In the genomic region with DNA sequence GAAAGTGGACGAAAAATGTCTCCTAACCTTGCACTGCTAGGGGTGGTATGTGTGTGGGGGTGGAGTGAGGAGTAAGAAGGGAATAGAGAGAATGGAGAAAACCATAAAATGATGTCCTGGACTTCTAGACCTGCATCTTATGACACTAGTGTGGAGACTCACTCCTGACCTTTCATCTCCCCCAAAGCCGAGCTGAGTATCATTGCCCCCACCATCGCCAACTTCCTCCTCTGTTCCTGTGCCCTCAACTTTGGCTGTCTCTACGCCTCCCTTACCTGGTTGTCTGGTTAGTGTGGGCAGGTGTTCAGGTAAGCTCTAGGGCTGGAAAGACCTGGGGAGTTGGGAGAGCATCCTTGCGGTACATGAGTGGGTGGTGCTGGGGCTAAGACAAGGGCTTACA, we compare ENCODE assay signal across 24 cellular contexts. TPM values are rescaled to one million over a fixed set of nuclear protein-coding genes. Genes with fewer than 3 reads are reported as not detected.
DNase-seq lines count a peak whose midpoint lies in the region; ATAC-seq and TF ChIP-seq lines count a peak whose summit lies in the region.
"Had no signal": no experiment of that assay in that cellular context is flagged by ENCODE, and none has a peak within 500 bp of the region (broad histone marks: within the 10 kb centered on the region; RNA-seq: fewer than 3 reads in every experiment).

No MANE protein-coding gene starts in this region.

- CTCF ChIA-PET in activated CD4-positive, alpha-beta T cell treated with anti-CD3 and anti-CD28 coated beads, Interleukin-2, amount 10 ng/mL, durations not matched to agents 7 days and 5 days (lab: Charles Lee) = no interaction called here

- no peaks in the 10 kb centered on the region for H3K79me2 ChIP-seq in Loucy (ENCODE audit: insufficient read depth, low read length)

- TF ChIP-seq CTCF in Loucy (conservative IDR thresholded peaks at IDR 0.05; ENCODE audit: low read length) = no peak
- TF ChIP-seq CTCF in esophagus squamous epithelium (IDR thresholded peaks at IDR 0.05) = no peak

- H3K27ac ChIP-seq in esophagus squamous epithelium = no peak overlapping the region
- H3K27ac ChIP-seq: esophagus muscularis mucosa, gastroesophageal sphincter, SJCRH30, tibial nerve had no signal

- H3K36me3 ChIP-seq in Loucy (ENCODE audit: insufficient read depth, low read length) (peaks cover 3% of the 10 kb centered on the region; the same call in 1 of the 2 replicates), esophagus squamous epithelium (peaks cover 0 to 9% (median 0%) of the 10 kb centered on the region in 3 donors)
- H3K36me3 ChIP-seq: BE2C, SJCRH30 had no signal

- H3K27me3 Mint-ChIP-seq in activated CD4-positive, alpha-beta T cell treated with anti-CD3 and anti-CD28 coated beads, Interleukin-2, amount 10 ng/mL, durations not matched to agents 7 days and 5 days = peaks cover 3% of the 10 kb centered on the region
- H3K27me3 Mint-ChIP-seq in central memory CD8-positive, alpha-beta T cell = no peaks in the 10 kb centered on the region

- H3K9ac ChIP-seq in Loucy (ENCODE audit: low read depth, low read length, poor library complexity, severe bottlenecking) = no peak overlapping the region

- H3K27me3 ChIP-seq in Loucy (ENCODE audit: insufficient read depth, low read length, poor library complexity, severe bottlenecking) = no peaks in the 10 kb centered on the region
- H3K27me3 ChIP-seq in esophagus squamous epithelium = peaks cover 0 to 16% (median 0%) of the 10 kb centered on the region in 4 donors
- H3K27me3 ChIP-seq: SJCRH30, tibial nerve had no signal

- peaks cover 21% of the 10 kb centered on the region for H3K4me1 Mint-ChIP-seq in activated CD4-positive, alpha-beta T cell treated with anti-CD3 and anti-CD28 coated beads, Interleukin-2, amount 10 ng/mL, durations not matched to agents 7 days and 5 days
- H3K4me1 Mint-ChIP-seq in central memory CD8-positive, alpha-beta T cell = peaks cover 13% of the 10 kb centered on the region

- POLR2A ChIA-PET in activated CD4-positive, alpha-beta T cell treated with anti-CD3 and anti-CD28 coated beads, Interleukin-2, amount 10 ng/mL, durations not matched to agents 7 days and 5 days (lab: Charles Lee) = no interaction called here

- no peak for DNase-seq in activated CD4-positive, alpha-beta T cell treated with anti-CD3 and anti-CD28 coated beads, Interleukin-2, amount 10 ng/mL, durations not matched to agents 7 days and 5 days
- no peak for DNase-seq in activated CD4-positive, alpha-beta T cell treated with anti-CD3 and anti-CD28 coated beads for 48 hours
- no peak for DNase-seq in central memory CD8-positive, alpha-beta T cell (ENCODE audit: low spot score in 2 of 2)
- DNase-seq in stimulated activated naive CD8-positive, alpha-beta T cell treated with anti-CD3 and anti-CD28 coated beads, Interleukin-15, Interleukin-2, amounts not matched to agents 100 U/mL and 50 U/mL, for 24 hours = peak; percentile 30
- DNase-seq in NCI-H2107 (lab: John Stamatoyannopoulos, UW) (no peak), esophagus squamous epithelium (lab: John Stamatoyannopoulos, UW) (no peak)
- DNase-seq: activated CD4-positive, alpha-beta T cell treated with anti-CD3 and anti-CD28 coated beads, Interleukin-2, amount 50 U/mL, for 1 hour; activated naive CD4-positive, alpha-beta T cell treated with anti-CD3 and anti-CD28 coated beads, Interleukin-2, amount 50 U/mL, for 16 hours; BE2C; effector CD8-positive, alpha-beta T cell; EL; islet precursor cell; mucosa of descending colon; NCI-H1105 treated with DMSO at 0.1 percent for 48 hours; NCI-H510A treated with DMSO at 0.1 percent for 48 hours; SJCRH30 had no signal

- H2AFZ ChIP-seq in Loucy (ENCODE audit: low read length) = peak overlapping the region; percentile 71; the same call in 1 of the 2 replicates

- H3K4me3 ChIP-seq in Loucy (ENCODE audit: low read length, poor library complexity, severe bottlenecking) (peak overlapping the region; percentile 8), esophagus squamous epithelium (no peak overlapping the region)
- H3K4me3 ChIP-seq: esophagus muscularis mucosa, gastroesophageal sphincter, mucosa of descending colon, SJCRH30, tibial nerve had no signal

- no peaks in the 10 kb centered on the region for H3K9me3 Mint-ChIP-seq in activated CD4-positive, alpha-beta T cell treated with anti-CD3 and anti-CD28 coated beads, Interleukin-2, amount 10 ng/mL, durations not matched to agents 7 days and 5 days
- H3K9me3 Mint-ChIP-seq in central memory CD8-positive, alpha-beta T cell = no peaks in the 10 kb centered on the region

- TF ChIP-seq POLR2A in esophagus squamous epithelium (IDR thresholded peaks at IDR 0.05) = no peak

- no peaks in the 10 kb centered on the region for H3F3A ChIP-seq in Loucy (ENCODE audit: low read depth)

- 82 to 84% methylated on average over 5 of the region's 5 CpGs for WGBS in esophagus squamous epithelium, 2 donors

- peak overlapping the region; percentile 51 for H3K4me2 ChIP-seq in Loucy (ENCODE audit: low read depth, low read length, poor library complexity, severe bottlenecking)

- H3K4me3 Mint-ChIP-seq in activated CD4-positive, alpha-beta T cell treated with anti-CD3 and anti-CD28 coated beads, Interleukin-2, amount 10 ng/mL, durations not matched to agents 7 days and 5 days = no peak overlapping the region
- peak overlapping the region; percentile 55 for H3K4me3 Mint-ChIP-seq in central memory CD8-positive, alpha-beta T cell

- peak overlapping the region; percentile 84 for H3K27ac Mint-ChIP-seq in activated CD4-positive, alpha-beta T cell treated with anti-CD3 and anti-CD28 coated beads, Interleukin-2, amount 10 ng/mL, durations not matched to agents 7 days and 5 days
- no peak overlapping the region for H3K27ac Mint-ChIP-seq in central memory CD8-positive, alpha-beta T cell (ENCODE audit: low read depth)

- intact Hi-C loops in esophagus squamous epithelium (cut with DNase I) = no loop called here

- H3K36me3 Mint-ChIP-seq in activated CD4-positive, alpha-beta T cell treated with anti-CD3 and anti-CD28 coated beads, Interleukin-2, amount 10 ng/mL, durations not matched to agents 7 days and 5 days (ENCODE audit: low read depth) = peaks cover 6% of the 10 kb centered on the region
- H3K36me3 Mint-ChIP-seq in central memory CD8-positive, alpha-beta T cell (ENCODE audit: insufficient read depth) = no peaks in the 10 kb centered on the region

- H4K20me1 ChIP-seq in Loucy (ENCODE audit: insufficient read depth, low read length, poor library complexity, severe bottlenecking) = no peaks in the 10 kb centered on the region

- peaks cover 19% of the 10 kb centered on the region for H3K4me1 ChIP-seq in Loucy (ENCODE audit: insufficient read depth, low read length, poor library complexity, severe bottlenecking)
- peaks cover 0 to 6% (median 0%) of the 10 kb centered on the region in 3 donors for H3K4me1 ChIP-seq in esophagus squamous epithelium
- H3K4me1 ChIP-seq: BE2C, SJCRH30 had no signal

- H3K9me2 ChIP-seq in Loucy (replicated peaks; ENCODE audit: low read depth, low read length) = no peaks in the 10 kb centered on the region

- H3K9me3 ChIP-seq in Loucy (ENCODE audit: insufficient read depth, low read depth, low read length) (no peaks in the 10 kb centered on the region), esophagus squamous epithelium (no peaks in the 10 kb centered on the region)
- H3K9me3 ChIP-seq: BE2C, esophagus muscularis mucosa, gastroesophageal sphincter, mucosa of descending colon, SJCRH30, tibial nerve had no signal

- ATAC-seq in central memory CD8-positive, alpha-beta T cell (replicated peaks; ENCODE audit: extremely low read depth, poor library complexity, severe bottlenecking) = no peak
- peak; percentile 74 for ATAC-seq in stimulated activated naive CD8-positive, alpha-beta T cell treated with anti-CD3 and anti-CD28 coated beads, Interleukin-15, Interleukin-2, amounts not matched to agents 100 U/mL and 50 U/mL, for 24 hours
- ATAC-seq in GM19395 (IDR thresholded peaks at IDR 0.05; ENCODE audit: unreplicated experiment) = no peak
- ATAC-seq: gastroesophageal sphincter had no signal

RNA-seq across cellular contexts. Expression of a gene that starts 4.5 kb away (rescaled TPM):
- total RNA-seq in activated CD4-positive, alpha-beta T cell treated with anti-CD3 and anti-CD28 coated beads, Interleukin-2, amount 10 ng/mL, durations not matched to agents 7 days and 5 days = under 1 TPM; 0.15 to 0.17 TPM
- total RNA-seq in esophagus squamous epithelium = under 1 TPM in 1 of 4 donors, not detected in 3; 0.57 TPM
- total RNA-seq: A172; H4; SJCRH30; T-helper 1 cell treated with Interleukin-12 subunit alpha and Interleukin-12 subunit beta and Interleukin-4 antibody, amounts not matched to agents 30 ng/mL and 1 ng/mL, for 36 hours had no signal

RNA-seq across cellular contexts. Expression of a gene that starts 14.1 kb away (rescaled TPM):
- total RNA-seq in activated CD4-positive, alpha-beta T cell treated with anti-CD3 and anti-CD28 coated beads, Interleukin-2, amount 10 ng/mL, durations not matched to agents 7 days and 5 days = 10 to 100 TPM; 58.5 to 59.8 TPM
- 10 to 100 TPM; 22.3 to 41.6 (median 26.6) TPM for total RNA-seq in esophagus squamous epithelium

RNA-seq across cellular contexts. Expression of a gene that starts 14.6 kb away (rescaled TPM):
- 100 to 1,000 TPM; 131 to 144 TPM for total RNA-seq in activated CD4-positive, alpha-beta T cell treated with anti-CD3 and anti-CD28 coated beads, Interleukin-2, amount 10 ng/mL, durations not matched to agents 7 days and 5 days
- total RNA-seq in esophagus squamous epithelium = 100 to 1,000 TPM in 3 of 4 donors, 10 to 100 TPM in 1; 75.7 to 132 (median 115) TPM

RNA-seq across cellular contexts. Expression of a gene that starts 20.8 kb away (rescaled TPM):
- 10 to 100 TPM; 33.9 to 40.8 TPM for total RNA-seq in activated CD4-positive, alpha-beta T cell treated with anti-CD3 and anti-CD28 coated beads, Interleukin-2, amount 10 ng/mL, durations not matched to agents 7 days and 5 days
- total RNA-seq in esophagus squamous epithelium = 10 to 100 TPM; 15.8 to 25.7 (median 19.1) TPM

RNA-seq across cellular contexts. Expression of a gene that starts 27.2 kb away (rescaled TPM):
- 10 to 100 TPM; 38.1 to 42.9 TPM for total RNA-seq in activated CD4-positive, alpha-beta T cell treated with anti-CD3 and anti-CD28 coated beads, Interleukin-2, amount 10 ng/mL, durations not matched to agents 7 days and 5 days
- 10 to 100 TPM; 13.4 to 16.6 (median 14.7) TPM for total RNA-seq in esophagus squamous epithelium
